ENCODE assay signal across 1 cellular context in genomic region chr17:31078290-31078689, GRCh38.
A peak's percentile ranks its signal among the peaks of the same experiment; 100 is the strongest.
TF ChIP-seq lines count a peak whose summit lies in the region.

No MANE protein-coding gene starts in this region.

TF ChIP-seq in K562, 482 proteins besides CTCF, POLR2A, EP300 and RAD21 (continued from another document):
- TF ChIP-seq, protein P1, sequence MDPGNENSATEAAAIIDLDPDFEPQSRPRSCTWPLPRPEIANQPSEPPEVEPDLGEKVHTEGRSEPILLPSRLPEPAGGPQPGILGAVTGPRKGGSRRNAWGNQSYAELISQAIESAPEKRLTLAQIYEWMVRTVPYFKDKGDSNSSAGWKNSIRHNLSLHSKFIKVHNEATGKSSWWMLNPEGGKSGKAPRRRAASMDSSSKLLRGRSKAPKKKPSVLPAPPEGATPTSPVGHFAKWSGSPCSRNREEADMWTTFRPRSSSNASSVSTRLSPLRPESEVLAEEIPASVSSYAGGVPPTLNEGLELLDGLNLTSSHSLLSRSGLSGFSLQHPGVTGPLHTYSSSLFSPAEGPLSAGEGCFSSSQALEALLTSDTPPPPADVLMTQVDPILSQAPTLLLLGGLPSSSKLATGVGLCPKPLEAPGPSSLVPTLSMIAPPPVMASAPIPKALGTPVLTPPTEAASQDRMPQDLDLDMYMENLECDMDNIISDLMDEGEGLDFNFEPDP (CRISPR knock-in tag; IDR thresholded peaks at IDR 0.05), result no peak
- TF ChIP-seq NFE2 (IDR thresholded peaks at IDR 0.05; ENCODE audit: low read depth) (peak; percentile 96), TSHZ1 (CRISPR knock-in tag; IDR thresholded peaks at IDR 0.05) (no peak), NRF1 (conservative IDR thresholded peaks at IDR 0.05 in 1 of 2, IDR thresholded peaks at IDR 0.05 in 1 of 2) (no peak), NFE2L1 (tag; IDR thresholded peaks at IDR 0.05; ENCODE audit: borderline replicate concordance, low read depth) (peak; percentile 65; the same call in 1 of the 2 replicates), MAFK (IDR thresholded peaks at IDR 0.05; ENCODE audit: low read length) (peak; percentile 86), MAFG (tag; conservative IDR thresholded peaks at IDR 0.05) (peak; percentile 93), CTBP1 (IDR thresholded peaks at IDR 0.05; ENCODE audit: borderline replicate concordance) (peak; percentile 28; the same call in 1 of the 2 replicates), BACH1 (tag; IDR thresholded peaks at IDR 0.05) (peak; percentile 80; the same call in 1 of the 2 replicates), MAFF (IDR thresholded peaks at IDR 0.05; ENCODE audit: low read length) (peak; percentile 88)
